In genomic region chr1:56330400-56331026, GRCh38 we compare ENCODE assay signal across 9 cellular contexts.
DNase-seq lines count a peak whose midpoint lies in the region; ATAC-seq and TF ChIP-seq lines count a peak whose summit lies in the region.
"Had no signal": no experiment of that assay in that cellular context is flagged by ENCODE, and none has a peak within 500 bp of the region (broad histone marks: within the 10 kb centered on the region; RNA-seq: fewer than 3 reads in every experiment).

No MANE protein-coding gene starts in this region.

- intact Hi-C loops in esophagus muscularis mucosa (cut with DNase I) (no loop called here), aorta (cut with DNase I) (no loop called here)

- H3K36me3 Mint-ChIP-seq in naive thymus-derived CD8-positive, alpha-beta T cell = no peaks in the 10 kb centered on the region
- H3K36me3 Mint-ChIP-seq: brain had no signal

- 71% methylated on average over 1 of the region's 1 CpG for WGBS in esophagus muscularis mucosa
- WGBS in aorta, 2 donors = 87 to 97% methylated on average over 1 of the region's 1 CpG

- no peak for TF ChIP-seq EP300 in esophagus muscularis mucosa (IDR thresholded peaks at IDR 0.05)

- H3K27me3 ChIP-seq in esophagus muscularis mucosa (no peaks in the 10 kb centered on the region), aorta (ENCODE audit: control insufficient read depth in 1 of 2, insufficient read depth in 2 of 2, low read length in 1 of 2) (no peaks in the 10 kb centered on the region)

- DNase-seq in Daoy (ENCODE audit: low read depth) (peak; percentile 62), epithelial cell of esophagus (ENCODE audit: low read depth) (peak; percentile 18), esophagus muscularis mucosa (ENCODE audit: extremely low spot score) (no peak), inferior parietal cortex (ENCODE audit: extremely low spot score) (no peak), aorta (no peak)
- DNase-seq in naive thymus-derived CD8-positive, alpha-beta T cell = no peak

- H3K9me3 ChIP-seq in esophagus muscularis mucosa (no peaks in the 10 kb centered on the region), aorta (ENCODE audit: control insufficient read depth, low read length) (no peaks in the 10 kb centered on the region)

- no peak for TF ChIP-seq CTCF in epithelial cell of esophagus (IDR thresholded peaks at IDR 0.05; ENCODE audit: insufficient read depth, low read depth, low read length, missing control alignments)
- no peak for TF ChIP-seq CTCF in esophagus muscularis mucosa (IDR thresholded peaks at IDR 0.05)

- H3K4me1 ChIP-seq in esophagus muscularis mucosa (peaks cover 4 to 12% (median 7%) of the 10 kb centered on the region in 4 donors), aorta (ENCODE audit: control insufficient read depth in 1 of 2, insufficient read depth in 2 of 2, low read length in 2 of 2) (no peaks in the 10 kb centered on the region)

- no peak overlapping the region for H3K4me3 Mint-ChIP-seq in naive thymus-derived CD8-positive, alpha-beta T cell
- H3K4me3 Mint-ChIP-seq: brain had no signal

- H3K4me1 Mint-ChIP-seq in naive thymus-derived CD8-positive, alpha-beta T cell = no peaks in the 10 kb centered on the region

- no peaks in the 10 kb centered on the region for H3K36me3 ChIP-seq in esophagus muscularis mucosa
- no peaks in the 10 kb centered on the region for H3K36me3 ChIP-seq in aorta (ENCODE audit: control insufficient read depth in 1 of 2, insufficient read depth in 2 of 2, low read length in 1 of 2)

- POLR2A ChIA-PET in naive thymus-derived CD8-positive, alpha-beta T cell (lab: Charles Lee) = no interaction called here

- no peak overlapping the region for H3K27ac Mint-ChIP-seq in naive thymus-derived CD8-positive, alpha-beta T cell

- H3K27ac ChIP-seq in esophagus muscularis mucosa (replicated peaks in 1 of 4) (no peak overlapping the region), aorta (ENCODE audit: low read depth in 1 of 2, low read length in 2 of 2) (no peak overlapping the region)

- TF ChIP-seq POLR2A in esophagus muscularis mucosa (IDR thresholded peaks at IDR 0.05; ENCODE audit: low read depth) = no peak

- H3K9me3 Mint-ChIP-seq in naive thymus-derived CD8-positive, alpha-beta T cell = no peaks in the 10 kb centered on the region

- no peaks in the 10 kb centered on the region for H3K27me3 Mint-ChIP-seq in naive thymus-derived CD8-positive, alpha-beta T cell

- H3K4me3 ChIP-seq in epithelial cell of esophagus (ENCODE audit: low read length) (no peak overlapping the region), esophagus muscularis mucosa (no peak overlapping the region), aorta (ENCODE audit: low read length in 2 of 2) (no peak overlapping the region)

- ATAC-seq in GM21515 (IDR thresholded peaks at IDR 0.05; ENCODE audit: unreplicated experiment) (peak; percentile 88), HG03558 (IDR thresholded peaks at IDR 0.05; ENCODE audit: extremely low read depth, unreplicated experiment) (peak; percentile 83), aorta (ENCODE audit: low FRiP score) (no peak)
- ATAC-seq in naive thymus-derived CD8-positive, alpha-beta T cell = no peak

Comparison
In these comparisons a context has a peak if more than half of its experiments do, and no peak if none do; other contexts are left out.
1. DNase-seq: peak in Daoy (single experiment) and epithelial cell of esophagus (single experiment); none in esophagus muscularis mucosa (single experiment), inferior parietal cortex (single experiment), naive thymus-derived CD8-positive, alpha-beta T cell (0 of 10) and aorta (0 of 2).
2. ATAC-seq: peak in GM21515 (single experiment) and HG03558 (single experiment); none in naive thymus-derived CD8-positive, alpha-beta T cell (0 of 2) and aorta (single experiment).